ENCODE assay signal across 10 cellular contexts in genomic region chr9:34501889-34502425, GRCh38. TPM values are rescaled to one million over a fixed set of nuclear protein-coding genes. Genes with fewer than 3 reads are reported as not detected.
DNase-seq lines count a peak whose midpoint lies in the region; ATAC-seq, FAIRE-seq and TF ChIP-seq lines count a peak whose summit lies in the region.
"Had no signal": no experiment of that assay in that cellular context is flagged by ENCODE, and none has a peak within 500 bp of the region (broad histone marks: within the 10 kb centered on the region; RNA-seq: fewer than 3 reads in every experiment).

No MANE protein-coding gene starts in this region.

- H3K27ac ChIP-seq in IMR-90 (ENCODE audit: insufficient read depth, low read length) = no peak overlapping the region
- no peak overlapping the region for H3K27ac ChIP-seq in K562 (ENCODE audit: extremely low read depth, low read depth, low read length)
- H3K27ac ChIP-seq in temporal lobe (ENCODE audit: low read depth, low read length) = peak overlapping the region; percentile 51
- H3K27ac ChIP-seq: Peyer's patch had no signal

- TF ChIP-seq POLR2A in IMR-90 (IDR thresholded peaks at IDR 0.05; ENCODE audit: low read depth, low read length) (no peak), K562 (conservative IDR thresholded peaks at IDR 0.05) (no peak)

- BruUV-seq in IMR-90 (replicated peaks; lab: Mats Ljungman, UMichigan) = no TSS peak
- BruUV-seq in K562 (replicated peaks; lab: Mats Ljungman, UMichigan) = no TSS peak

- dilution Hi-C loops in IMR-90 (cut with HindIII; ENCODE audit: low sequenced_read_pairs, unreplicated experiment) = no loop called here

- H3K79me1 ChIP-seq in IMR-90 (ENCODE audit: low read depth in 1 of 2, low read length in 2 of 2) = no peaks in the 10 kb centered on the region

- H2AK5ac ChIP-seq in IMR-90 (ENCODE audit: low read depth, low read length) = no peak overlapping the region

- H3K9me1 ChIP-seq in IMR-90 (ENCODE audit: insufficient read depth, low read length) = no peaks in the 10 kb centered on the region
- H3K9me1 ChIP-seq in K562 (ENCODE audit: control insufficient read depth, insufficient read depth, low read length) = no peaks in the 10 kb centered on the region

- no peak overlapping the region for H2BK5ac ChIP-seq in IMR-90 (ENCODE audit: low read depth, low read length, poor library complexity, severe bottlenecking)

- H3K4me1 ChIP-seq in IMR-90 (ENCODE audit: control insufficient read depth, insufficient read depth, low read length) = no peaks in the 10 kb centered on the region; the same call in 1 of the 2 replicates
- H3K4me1 ChIP-seq in K562 (replicated peaks in 1 of 2; ENCODE audit: control insufficient read depth in 2 of 2, insufficient read depth in 2 of 2, low read length in 2 of 2) = no peaks in the 10 kb centered on the region
- H3K4me1 ChIP-seq in HAP-1 = no peaks in the 10 kb centered on the region
- H3K4me1 ChIP-seq: Peyer's patch had no signal

- no peak overlapping the region for H2BK15ac ChIP-seq in IMR-90 (ENCODE audit: low read depth, low read length)

- no peaks in the 10 kb centered on the region for H3K79me2 ChIP-seq in K562 (ENCODE audit: control insufficient read depth, insufficient read depth, low read length)

- no peak overlapping the region for H3K23ac ChIP-seq in IMR-90 (ENCODE audit: low read depth, low read length)

- H4K20me1 ChIP-seq in IMR-90 (ENCODE audit: insufficient read depth, low read length) (no peaks in the 10 kb centered on the region; the same call in 1 of the 2 replicates), K562 (replicated peaks; ENCODE audit: control insufficient read depth, insufficient read depth, low read length) (no peaks in the 10 kb centered on the region)

- H4K5ac ChIP-seq in IMR-90 (ENCODE audit: low read depth, low read length) = no peak overlapping the region

- CTCF ChIA-PET in IMR-90 (lab: Yijun Ruan, JAX) = interaction anchor here (0.5 to 2.5 kb wide), 5 partner anchors 64 to 98 kb away, joined by 3 to 13 read pairs (median 3); no protein-coding TSS in a partner anchor
- CTCF ChIA-PET in K562 (lab: Yijun Ruan, JAX; ENCODE audit: low intra/inter-chr PET ratio) = no interaction called here

- H3K27me3 ChIP-seq in IMR-90 (ENCODE audit: control insufficient read depth, insufficient read depth, low read length) (peaks cover 55% of the 10 kb centered on the region), K562 (ENCODE audit: control insufficient read depth in 2 of 2, insufficient read depth in 2 of 2, low read length in 2 of 2) (peaks cover 0 to 4% of the 10 kb centered on the region in 2 experiments; a peak in 1 of 5 replicates), HAP-1 (ENCODE audit: low read depth) (no peaks in the 10 kb centered on the region)
- H3K27me3 ChIP-seq: Peyer's patch had no signal

- WGBS in IMR-90 (ENCODE audit: extremely low coverage in 2 of 2, insufficient read length in 1 of 2), 2 experiments = no CpG with 5 or more reads among the region's 5 CpGs
- WGBS in K562 (ENCODE audit: insufficient coverage, low coverage, missing lambda C conversion rate) = 0% methylated on average over 3 of the region's 5 CpGs

- no peak overlapping the region for H2BK20ac ChIP-seq in IMR-90 (ENCODE audit: low read depth, low read length)

- no peak overlapping the region for H2BK120ac ChIP-seq in IMR-90 (ENCODE audit: low read depth, low read length)

- H4K8ac ChIP-seq in IMR-90 (ENCODE audit: low read depth in 2 of 2, low read length in 2 of 2) = no peak overlapping the region

- no peak overlapping the region for H3K18ac ChIP-seq in IMR-90 (ENCODE audit: low read depth, low read length)

- no peak overlapping the region for H3K56ac ChIP-seq in IMR-90 (ENCODE audit: extremely low read depth, insufficient read depth, low read length)

- no peak overlapping the region for H3K4me3 ChIP-seq in IMR-90 (ENCODE audit: insufficient read depth, low read depth, low read length)
- H3K4me3 ChIP-seq in K562 = no peak overlapping the region
- H3K4me3 ChIP-seq in HAP-1 = no peak overlapping the region
- H3K4me3 ChIP-seq: Peyer's patch had no signal

- TF ChIP-seq EP300 in K562 (IDR thresholded peaks at IDR 0.05; ENCODE audit: low read length) = no peak

- H3K36me3 ChIP-seq in IMR-90 (ENCODE audit: control insufficient read depth, insufficient read depth, low read length) (no peaks in the 10 kb centered on the region), K562 (ENCODE audit: control insufficient read depth, insufficient read depth, low read length) (no peaks in the 10 kb centered on the region), HAP-1 (replicated peaks) (no peaks in the 10 kb centered on the region)
- H3K36me3 ChIP-seq: Peyer's patch had no signal

- no peak overlapping the region for H2AK9ac ChIP-seq in IMR-90 (replicated peaks; ENCODE audit: low read depth, low read length, poor library complexity)

- TF ChIP-seq CTCF in IMR-90 (conservative IDR thresholded peaks at IDR 0.05; ENCODE audit: low read depth, low read length) = peak; percentile 32; the same call in 1 of the 2 replicates
- peak in 2 of 3 experiments; percentile 3 to 23; a peak in 1 of 6 replicates for TF ChIP-seq CTCF in K562 (IDR thresholded peaks at IDR 0.05 in 2 of 3, conservative IDR thresholded peaks at IDR 0.05 in 1 of 3; ENCODE audit: insufficient read depth in 2 of 3, low read depth in 1 of 3, low read length in 3 of 3)

- H2AFZ ChIP-seq in IMR-90 (replicated peaks; ENCODE audit: low read length, poor library complexity) (no peak overlapping the region), K562 (ENCODE audit: low read depth, low read length) (no peak overlapping the region)

- H3K4ac ChIP-seq in IMR-90 (ENCODE audit: low read depth, low read length) = no peak overlapping the region

- POLR2A ChIA-PET in IMR-90 (lab: Charles Lee; ENCODE audit: unreplicated experiment) (no interaction called here), K562 (lab: Yijun Ruan, JAX) (interaction anchor here (0.8 kb wide), 1 partner anchor 76 kb away, joined by 4 read pairs; no protein-coding TSS in a partner anchor)

- DNase-seq in IMR-90 = peak; percentile 27
- no peak for DNase-seq in K562 (ENCODE audit: extremely low read depth in 1 of 4, low spot score in 3 of 4)
- DNase-seq in hippocampal formation (lab: John Stamatoyannopoulos, UW) = peak; percentile 98 to 99
- DNase-seq in HAP-1 (ENCODE audit: low spot score in 2 of 2) = no peak
- DNase-seq in NCI-H146 (lab: John Stamatoyannopoulos, UW) = no peak
- DNase-seq: Peyer's patch had no signal

- ATAC-seq in IMR-90 (ENCODE audit: low read depth) (peak; percentile 63), K562 (peak; percentile 47; the same call in 1 of the 3 replicates), HG02973 (IDR thresholded peaks at IDR 0.05; ENCODE audit: unreplicated experiment) (no peak), GM21423 (IDR thresholded peaks at IDR 0.05; ENCODE audit: unreplicated experiment) (no peak)

- TF ChIP-seq RAD21 in IMR-90 (IDR thresholded peaks at IDR 0.05; ENCODE audit: low read length) (peak; percentile 41; the same call in 1 of the 2 replicates), K562 (CRISPR knock-in tag; conservative IDR thresholded peaks at IDR 0.05 in 1 of 2, IDR thresholded peaks at IDR 0.05 in 1 of 2) (peak in 1 of 2 experiments; percentile 12; a peak in 1 of 4 replicates)

- H3K9ac ChIP-seq in IMR-90 (ENCODE audit: low read depth, low read length) (no peak overlapping the region), K562 (ENCODE audit: insufficient read depth in 1 of 2, low read depth in 2 of 2, low read length in 2 of 2) (no peak overlapping the region)

- intact Hi-C loops in IMR-90 (cut with micrococcal nuclease) = loop anchor here (1.0 kb wide), 1 partner anchor 101 kb away; no protein-coding TSS in a partner anchor
- intact Hi-C loops in K562 (cut with micrococcal nuclease) = loop anchor here (5.0 kb wide), 1 partner anchor 90 kb away; no protein-coding TSS in a partner anchor

- in situ Hi-C loops in IMR-90 (cut with MboI; ENCODE audit: low sequenced_read_pairs) (no loop called here), K562 (cut with MboI) (no loop called here), HAP-1 (cut with MboI; ENCODE audit: low sequenced_read_pairs) (no loop called here)

- H3K4me2 ChIP-seq in IMR-90 (ENCODE audit: low read depth, low read length) (no peak overlapping the region), K562 (ENCODE audit: insufficient read depth, low read length) (no peak overlapping the region)

- FAIRE-seq in K562 (lab: Jason Lieb, UNC) = no peak

- H4K91ac ChIP-seq in IMR-90 (ENCODE audit: insufficient read depth, low read depth, low read length) = no peak overlapping the region

- no peak overlapping the region for H3K14ac ChIP-seq in IMR-90 (replicated peaks; ENCODE audit: low read depth, low read length)

- H3K9me3 ChIP-seq in IMR-90 (ENCODE audit: control insufficient read depth, insufficient read depth, low read length) = no peaks in the 10 kb centered on the region
- H3K9me3 ChIP-seq in K562 (replicated peaks; ENCODE audit: control insufficient read depth, insufficient read depth, low read depth, low read length) = no peaks in the 10 kb centered on the region
- H3K9me3 ChIP-seq in HAP-1 = no peaks in the 10 kb centered on the region; the same call in 1 of the 2 replicates
- H3K9me3 ChIP-seq: Peyer's patch had no signal

RNA-seq across cellular contexts. Expression of gene ENHO, which starts 20.8 kb away (rescaled TPM):
- total RNA-seq in IMR-90 (2012; rRNA removed) (not detected in 2 replicates), K562 (2014; rRNA removed) (0.12 TPM in 1 of 2 replicates, not detected in the other), K562 (2014; rRNA removed; fragmentation: Illumina TruSeq; extraction: Trizol) (not detected in 2 replicates), K562 (2015; rRNA removed; fragmentation: Illumina TruSeq; extraction: Trizol) (not detected in 2 replicates), K562 (2021) (0.24 TPM in 1 of 2 replicates, not detected in the other), temporal lobe (27.8 TPM)
- polyA plus RNA-seq in IMR-90 (2012; rRNA removed) (0.10 TPM in 1 of 2 replicates, not detected in the other), K562 (2011; rRNA removed) (not detected in 2 replicates), K562 (2014; fragmentation: Illumina TruSeq; extraction: Trizol) (not detected in 2 replicates), K562 (2014; fragmentation: Nextera tagmentation; extraction: Ambion mirVana) (not detected), K562 (2014; rRNA removed) (not detected in 2 replicates)
- polyA plus RNA-seq in IMR-90 (2012; cell fraction: cytosol; rRNA removed) = 0.06 and 0.14 TPM in 2 replicates
- 0.05 TPM in 1 of 2 replicates, not detected in the other for polyA plus RNA-seq in IMR-90 (2012; cell fraction: nucleus; rRNA removed; ENCODE audit: low replicate concordance)
- not detected in 2 replicates for total RNA-seq in K562 (2011; cell fraction: chromatin; rRNA removed; ENCODE audit: low replicate concordance)
- not detected in 2 replicates for total RNA-seq in K562 (2011; cell fraction: nucleolus; rRNA removed)
- total RNA-seq in K562 (2011; cell fraction: nucleoplasm; rRNA removed) = not detected in 2 replicates
- polyA plus RNA-seq in K562 (2011; cell fraction: cytosol; rRNA removed) = 0.06 TPM in 1 of 2 replicates, not detected in the other
- polyA plus RNA-seq in K562 (2011; cell fraction: nucleus; rRNA removed) = not detected in 2 replicates
- polyA plus RNA-seq in K562 (2012) = not detected in 2 replicates
- not detected in 2 replicates for polyA minus RNA-seq in K562 (2011; rRNA and poly(A)+ RNA removed)
- polyA minus RNA-seq in K562 (2011; cell fraction: cytosol; rRNA and poly(A)+ RNA removed) = not detected in 2 replicates
- not detected in 2 replicates for polyA minus RNA-seq in K562 (2011; cell fraction: nucleus; rRNA and poly(A)+ RNA removed)

RNA-seq across cellular contexts. Expression of gene DNAI1, which starts 43.4 kb away (rescaled TPM):
- total RNA-seq in IMR-90 (2012; rRNA removed) (not detected in 2 replicates), K562 (2014; rRNA removed) (not detected in 2 replicates), K562 (2014; rRNA removed; fragmentation: Illumina TruSeq; extraction: Trizol) (not detected in 2 replicates), K562 (2015; rRNA removed; fragmentation: Illumina TruSeq; extraction: Trizol) (not detected in 2 replicates), K562 (2021) (not detected in 2 replicates), temporal lobe (0.25 TPM)
- polyA plus RNA-seq in IMR-90 (2012; rRNA removed) (not detected in 2 replicates), K562 (2011; rRNA removed) (0.03 and 0.04 TPM in 2 replicates), K562 (2014; fragmentation: Illumina TruSeq; extraction: Trizol) (not detected in 2 replicates), K562 (2014; fragmentation: Nextera tagmentation; extraction: Ambion mirVana) (under 1 TPM in 1 of 2 experiments, not detected in 1; 0.01 TPM), K562 (2014; rRNA removed) (0.17 TPM in 1 of 2 replicates, not detected in the other)
- not detected in 2 replicates for polyA plus RNA-seq in IMR-90 (2012; cell fraction: cytosol; rRNA removed)
- 0.06 TPM in 1 of 2 replicates, not detected in the other for polyA plus RNA-seq in IMR-90 (2012; cell fraction: nucleus; rRNA removed; ENCODE audit: low replicate concordance)
- total RNA-seq in K562 (2011; cell fraction: chromatin; rRNA removed; ENCODE audit: low replicate concordance) = 0.55 TPM in 1 of 2 replicates, not detected in the other
- not detected in 2 replicates for total RNA-seq in K562 (2011; cell fraction: nucleolus; rRNA removed)
- total RNA-seq in K562 (2011; cell fraction: nucleoplasm; rRNA removed) = 0.29 TPM in 1 of 2 replicates, not detected in the other
- 0.03 TPM in 2 replicates for polyA plus RNA-seq in K562 (2011; cell fraction: cytosol; rRNA removed)
- polyA plus RNA-seq in K562 (2011; cell fraction: nucleus; rRNA removed) = 0.11 and 0.17 TPM in 2 replicates
- polyA plus RNA-seq in K562 (2012) = not detected in 2 replicates
- polyA minus RNA-seq in K562 (2011; rRNA and poly(A)+ RNA removed) = not detected in 2 replicates
- polyA minus RNA-seq in K562 (2011; cell fraction: cytosol; rRNA and poly(A)+ RNA removed) = not detected in 2 replicates
- not detected in 2 replicates for polyA minus RNA-seq in K562 (2011; cell fraction: nucleus; rRNA and poly(A)+ RNA removed)
- total RNA-seq: lower leg skin, Peyer's patch had no signal

RNA-seq across cellular contexts. Expression of gene FAM219A, which starts 43.6 kb away (rescaled TPM):
- total RNA-seq in IMR-90 (2012; rRNA removed) (4.8 and 5.6 TPM in 2 replicates), K562 (2014; rRNA removed) (2.5 and 4.7 TPM in 2 replicates), K562 (2014; rRNA removed; fragmentation: Illumina TruSeq; extraction: Trizol) (2.9 and 3.3 TPM in 2 replicates), K562 (2015; rRNA removed; fragmentation: Illumina TruSeq; extraction: Trizol) (2.9 and 3.4 TPM in 2 replicates), K562 (2021) (8.4 and 8.6 TPM in 2 replicates), temporal lobe (28.8 TPM)
- polyA plus RNA-seq in IMR-90 (2012; rRNA removed) (20.1 and 20.8 TPM in 2 replicates), K562 (2011; rRNA removed) (2.7 and 4.3 TPM in 2 replicates), K562 (2014; fragmentation: Illumina TruSeq; extraction: Trizol) (4.5 and 4.8 TPM in 2 replicates), K562 (2014; fragmentation: Nextera tagmentation; extraction: Ambion mirVana) (under 1 TPM; 0.63 to 0.71 TPM), K562 (2014; rRNA removed) (5.4 and 6.1 TPM in 2 replicates)
- 11.2 and 15.7 TPM in 2 replicates for polyA plus RNA-seq in IMR-90 (2012; cell fraction: cytosol; rRNA removed)
- polyA plus RNA-seq in IMR-90 (2012; cell fraction: nucleus; rRNA removed; ENCODE audit: low replicate concordance) = 56.7 and 66.7 TPM in 2 replicates
- total RNA-seq in K562 (2011; cell fraction: chromatin; rRNA removed; ENCODE audit: low replicate concordance) = 3.2 and 6.0 TPM in 2 replicates
- total RNA-seq in K562 (2011; cell fraction: nucleolus; rRNA removed) = 3.3 and 3.7 TPM in 2 replicates
- total RNA-seq in K562 (2011; cell fraction: nucleoplasm; rRNA removed) = 5.0 and 5.1 TPM in 2 replicates
- 3.6 and 5.5 TPM in 2 replicates for polyA plus RNA-seq in K562 (2011; cell fraction: cytosol; rRNA removed)
- polyA plus RNA-seq in K562 (2011; cell fraction: nucleus; rRNA removed) = 6.8 and 7.3 TPM in 2 replicates
- polyA plus RNA-seq in K562 (2012) = 5.8 and 6.4 TPM in 2 replicates
- 2.2 and 2.4 TPM in 2 replicates for polyA minus RNA-seq in K562 (2011; rRNA and poly(A)+ RNA removed)
- polyA minus RNA-seq in K562 (2011; cell fraction: cytosol; rRNA and poly(A)+ RNA removed) = 1.9 and 2.7 TPM in 2 replicates
- polyA minus RNA-seq in K562 (2011; cell fraction: nucleus; rRNA and poly(A)+ RNA removed) = 1.3 TPM in 2 replicates

Comparison
In these comparisons a context has a peak if more than half of its experiments do, and no peak if none do; other contexts are left out.
1. ATAC-seq: peak in IMR-90 (single experiment) and K562 (single experiment); none in HG02973 (single experiment) and GM21423 (single experiment).
2. DNase-seq: peak in IMR-90 (single experiment) and hippocampal formation (2 of 2); none in K562 (0 of 4), HAP-1 (0 of 2) and NCI-H146 (single experiment).
3. RNA of gene ENHO, which starts 20.8 kb away (total RNA-seq): 27.8 TPM in temporal lobe (single experiment); not detected in IMR-90 and 0.12 to 0.24 TPM in K562; every median in the first group is over 10 times any median in the second.